ENCODE assay signal across 8 cellular contexts in the genomic region with DNA sequence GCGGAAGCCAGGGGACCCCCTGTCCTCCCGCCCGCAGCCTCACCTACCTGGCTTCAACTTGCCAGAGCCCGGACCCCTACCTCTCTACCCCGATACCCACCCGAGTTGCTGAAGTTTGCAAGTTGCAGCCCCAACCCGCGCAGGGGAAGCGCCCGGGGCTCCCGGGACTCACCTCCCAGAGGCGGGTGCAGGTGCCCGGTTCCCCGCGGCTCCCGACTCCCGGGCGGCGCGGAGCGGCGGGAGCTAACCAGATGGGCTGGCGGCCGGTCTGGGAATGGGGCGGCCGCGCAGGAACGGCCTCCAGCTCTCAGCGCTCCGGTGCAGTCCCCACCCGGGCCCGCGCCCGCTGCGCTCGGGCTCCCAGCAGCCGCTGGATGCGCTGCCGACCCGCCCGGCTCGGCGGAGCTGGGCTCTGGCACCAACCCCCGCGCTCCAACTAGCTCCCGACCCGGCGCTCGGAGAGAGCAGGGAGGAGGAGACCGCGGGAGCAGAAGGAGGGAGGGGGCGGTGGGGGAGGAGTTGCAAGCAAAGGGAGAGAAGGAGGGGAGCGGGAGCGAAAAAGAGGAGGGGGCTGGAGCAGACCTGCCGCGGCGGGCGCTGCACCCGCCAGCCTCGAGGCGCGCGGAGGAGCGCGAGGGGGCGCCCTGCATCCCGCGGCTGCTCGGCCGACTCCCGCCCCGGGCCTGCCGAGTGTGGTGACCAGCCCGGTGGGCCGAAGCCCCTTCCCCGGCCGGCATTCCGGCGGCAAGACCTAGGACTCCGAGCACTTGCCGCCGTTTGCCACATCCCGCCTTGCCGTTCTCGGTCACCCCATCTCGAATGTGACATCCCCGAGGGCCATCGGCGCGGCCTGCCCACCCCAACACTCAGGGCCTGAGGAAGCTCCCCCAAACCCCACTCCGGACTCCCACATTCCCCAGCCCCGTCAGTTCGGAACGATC. TPM values are rescaled to one million over a fixed set of nuclear protein-coding genes. Genes with fewer than 3 reads are reported as not detected.
DNase-seq lines count a peak whose midpoint lies in the region; ATAC-seq and TF ChIP-seq lines count a peak whose summit lies in the region.

A gene with protein sequence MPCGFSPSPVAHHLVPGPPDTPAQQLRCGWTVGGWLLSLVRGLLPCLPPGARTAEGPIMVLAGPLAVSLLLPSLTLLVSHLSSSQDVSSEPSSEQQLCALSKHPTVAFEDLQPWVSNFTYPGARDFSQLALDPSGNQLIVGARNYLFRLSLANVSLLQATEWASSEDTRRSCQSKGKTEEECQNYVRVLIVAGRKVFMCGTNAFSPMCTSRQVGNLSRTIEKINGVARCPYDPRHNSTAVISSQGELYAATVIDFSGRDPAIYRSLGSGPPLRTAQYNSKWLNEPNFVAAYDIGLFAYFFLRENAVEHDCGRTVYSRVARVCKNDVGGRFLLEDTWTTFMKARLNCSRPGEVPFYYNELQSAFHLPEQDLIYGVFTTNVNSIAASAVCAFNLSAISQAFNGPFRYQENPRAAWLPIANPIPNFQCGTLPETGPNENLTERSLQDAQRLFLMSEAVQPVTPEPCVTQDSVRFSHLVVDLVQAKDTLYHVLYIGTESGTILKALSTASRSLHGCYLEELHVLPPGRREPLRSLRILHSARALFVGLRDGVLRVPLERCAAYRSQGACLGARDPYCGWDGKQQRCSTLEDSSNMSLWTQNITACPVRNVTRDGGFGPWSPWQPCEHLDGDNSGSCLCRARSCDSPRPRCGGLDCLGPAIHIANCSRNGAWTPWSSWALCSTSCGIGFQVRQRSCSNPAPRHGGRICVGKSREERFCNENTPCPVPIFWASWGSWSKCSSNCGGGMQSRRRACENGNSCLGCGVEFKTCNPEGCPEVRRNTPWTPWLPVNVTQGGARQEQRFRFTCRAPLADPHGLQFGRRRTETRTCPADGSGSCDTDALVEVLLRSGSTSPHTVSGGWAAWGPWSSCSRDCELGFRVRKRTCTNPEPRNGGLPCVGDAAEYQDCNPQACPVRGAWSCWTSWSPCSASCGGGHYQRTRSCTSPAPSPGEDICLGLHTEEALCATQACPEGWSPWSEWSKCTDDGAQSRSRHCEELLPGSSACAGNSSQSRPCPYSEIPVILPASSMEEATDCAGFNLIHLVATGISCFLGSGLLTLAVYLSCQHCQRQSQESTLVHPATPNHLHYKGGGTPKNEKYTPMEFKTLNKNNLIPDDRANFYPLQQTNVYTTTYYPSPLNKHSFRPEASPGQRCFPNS (minus strand): TSS at position 472 of the 941 bp plus-strand sequence. CDS start 66,500 bp downstream, outside the sequence.

- no peaks in the 10 kb centered on the region for H3K9me3 Mint-ChIP-seq in activated naive CD4-positive, alpha-beta T cell treated with anti-CD3 and anti-CD28 coated beads, Interleukin-2, amount 50 U/mL, for 24 hours

- peak; percentile 20 to 75 (median 49) for TF ChIP-seq CTCF in heart left ventricle (IDR thresholded peaks at IDR 0.05)

- peaks cover 45% of the 10 kb centered on the region for H3K27me3 Mint-ChIP-seq in activated naive CD4-positive, alpha-beta T cell treated with anti-CD3 and anti-CD28 coated beads, Interleukin-2, amount 50 U/mL, for 24 hours

- H3K36me3 Mint-ChIP-seq in activated naive CD4-positive, alpha-beta T cell treated with anti-CD3 and anti-CD28 coated beads, Interleukin-2, amount 50 U/mL, for 24 hours, result no peaks in the 10 kb centered on the region

- peak within 1 kb of the TSS; percentile 83 for H3K4me3 Mint-ChIP-seq in activated naive CD4-positive, alpha-beta T cell treated with anti-CD3 and anti-CD28 coated beads, Interleukin-2, amount 50 U/mL, for 24 hours

- 0 to 1% (median 1%) methylated on average over 16 to 94 of the region's 94 CpGs for WGBS in heart left ventricle, 4 donors

- peak within 1 kb of the TSS; percentile 45 to 82 (median 68) for H3K4me3 ChIP-seq in heart left ventricle

- DNase-seq in NCI-H2029 (lab: John Stamatoyannopoulos, UW) (peak; percentile 23), NCI-H2029 treated with DMSO at 0.1 percent for 48 hours (lab: John Stamatoyannopoulos, UW) (no peak), NCI-H1694 (lab: John Stamatoyannopoulos, UW) (peak; percentile 64), heart left ventricle (peak; percentile 29 to 73 (median 46)), posterior cingulate gyrus (peak in 9 of 10 donors; percentile 13 to 92 (median 39))

- H3K36me3 ChIP-seq in heart left ventricle, result no peaks in the 10 kb centered on the region

- intact Hi-C loops in heart left ventricle (cut with DNase I), result loop anchor here (1.0 to 10.0 kb wide), 10 partner anchors 83 to 527 kb away; a partner anchor contains a TSS
- intact Hi-C loops in posterior cingulate gyrus (cut with DNase I), result loop anchor here (1.0 to 5.0 kb wide), 5 partner anchors 35 to 235 kb away; a partner anchor contains a TSS

- TF ChIP-seq POLR2A in heart left ventricle (IDR thresholded peaks at IDR 0.05), result no peak

- peak within 1 kb of the TSS; percentile 15 for H3K27ac Mint-ChIP-seq in activated naive CD4-positive, alpha-beta T cell treated with anti-CD3 and anti-CD28 coated beads, Interleukin-2, amount 50 U/mL, for 24 hours

- no peaks in the 10 kb centered on the region for H3K9me3 ChIP-seq in heart left ventricle

- peaks cover 0 to 34% (median 24%) of the 10 kb centered on the region in 12 donors for H3K4me1 ChIP-seq in heart left ventricle

- ATAC-seq in heart left ventricle (peak; percentile 38 to 81 (median 74)), GM21390 (IDR thresholded peaks at IDR 0.05; ENCODE audit: unreplicated experiment) (no peak), HG02571 (IDR thresholded peaks at IDR 0.05; ENCODE audit: unreplicated experiment) (no peak)

- H3K27me3 ChIP-seq in heart left ventricle, result peaks cover 0 to 65% (median 11%) of the 10 kb centered on the region in 9 donors

- peaks cover 11% of the 10 kb centered on the region for H3K4me1 Mint-ChIP-seq in activated naive CD4-positive, alpha-beta T cell treated with anti-CD3 and anti-CD28 coated beads, Interleukin-2, amount 50 U/mL, for 24 hours

- H3K27ac ChIP-seq in heart left ventricle, result peak within 1 kb of the TSS in 10 of 12 donors; percentile 9 to 73 (median 54)

RNA-seq across cellular contexts. Expression of the gene that starts here (rescaled TPM):
- 10 to 100 TPM in 3 of 9 donors, 1 to 10 TPM in 6; 2.2 to 16.7 (median 7.4) TPM for total RNA-seq in heart left ventricle
- 1 to 10 TPM; 3.2 to 5.5 TPM for polyA plus RNA-seq in heart left ventricle

Comparison
In these comparisons a context has a peak if more than half of its experiments do, and no peak if none do; other contexts are left out.
1. ATAC-seq: peak in heart left ventricle (4 of 4); none in GM21390 (single experiment) and HG02571 (single experiment).